10 cellular contexts compared by ENCODE assay signal in the genomic region with DNA sequence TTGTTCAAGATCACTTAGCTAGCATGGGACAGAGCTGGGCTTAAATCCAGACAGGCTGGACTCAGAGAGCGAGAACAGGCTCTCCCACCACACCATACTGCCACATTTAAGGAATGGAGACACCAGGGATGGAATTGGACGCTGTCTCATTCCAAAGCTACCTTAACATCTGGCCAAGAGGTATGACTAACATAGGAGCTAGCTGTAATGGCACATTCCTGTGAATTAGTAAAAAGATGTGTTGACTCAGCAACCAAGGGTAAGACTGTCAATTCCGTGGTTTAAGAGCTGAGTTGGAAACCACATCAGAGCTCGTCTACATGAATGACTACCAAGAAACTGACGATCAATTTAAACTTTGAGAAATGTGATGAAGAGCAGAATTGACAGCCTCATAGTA. TPM values are rescaled to one million over a fixed set of nuclear protein-coding genes. Genes with fewer than 3 reads are reported as not detected.
DNase-seq lines count a peak whose midpoint lies in the region; ATAC-seq and TF ChIP-seq lines count a peak whose summit lies in the region.
"Had no signal": no experiment of that assay in that cellular context is flagged by ENCODE, and none has a peak within 500 bp of the region (broad histone marks: within the 10 kb centered on the region; RNA-seq: fewer than 3 reads in every experiment).

No MANE protein-coding gene starts in this region.

- peak overlapping the region; percentile 32 to 52 (median 38) for H3K4me3 Mint-ChIP-seq in CD4-positive, CD25-positive, alpha-beta regulatory T cell
- H3K4me3 Mint-ChIP-seq in activated naive CD8-positive, alpha-beta T cell, result peak overlapping the region; percentile 14
- no peak overlapping the region for H3K4me3 Mint-ChIP-seq in CD14-positive monocyte

- no peaks in the 10 kb centered on the region for H3K27me3 Mint-ChIP-seq in CD4-positive, CD25-positive, alpha-beta regulatory T cell
- H3K27me3 Mint-ChIP-seq in activated naive CD8-positive, alpha-beta T cell, result no peaks in the 10 kb centered on the region
- peaks cover 0 to 3% (median 3%) of the 10 kb centered on the region in 3 donors for H3K27me3 Mint-ChIP-seq in CD14-positive monocyte (ENCODE audit: low read depth in 3 of 3)

- H3K27me3 ChIP-seq in CD4-positive, CD25-positive, alpha-beta regulatory T cell (ENCODE audit: control insufficient read depth, insufficient read depth, low read length), result no peaks in the 10 kb centered on the region
- no peaks in the 10 kb centered on the region for H3K27me3 ChIP-seq in vagina

- H3K9me3 ChIP-seq in CD4-positive, CD25-positive, alpha-beta regulatory T cell (ENCODE audit: control insufficient read depth in 2 of 2, low read length in 2 of 2), result no peaks in the 10 kb centered on the region
- no peaks in the 10 kb centered on the region for H3K9me3 ChIP-seq in vagina

- no peaks in the 10 kb centered on the region for H3K36me3 ChIP-seq in CD4-positive, CD25-positive, alpha-beta regulatory T cell (ENCODE audit: control insufficient read depth, insufficient read depth, low read length)
- no peaks in the 10 kb centered on the region for H3K36me3 ChIP-seq in vagina

- no peaks in the 10 kb centered on the region for H3K9me3 Mint-ChIP-seq in CD4-positive, CD25-positive, alpha-beta regulatory T cell
- no peaks in the 10 kb centered on the region for H3K9me3 Mint-ChIP-seq in activated naive CD8-positive, alpha-beta T cell (ENCODE audit: low read depth)
- peaks cover 0 to 2% (median 0%) of the 10 kb centered on the region in 7 donors for H3K9me3 Mint-ChIP-seq in CD14-positive monocyte

- H3K4me1 Mint-ChIP-seq in CD4-positive, CD25-positive, alpha-beta regulatory T cell, result peaks cover 13 to 39% (median 30%) of the 10 kb centered on the region in 4 donors
- H3K4me1 Mint-ChIP-seq in activated naive CD8-positive, alpha-beta T cell (ENCODE audit: low read depth), result peaks cover 38% of the 10 kb centered on the region
- H3K4me1 Mint-ChIP-seq in CD14-positive monocyte, result peaks cover 22% of the 10 kb centered on the region

- no peak for TF ChIP-seq POLR2A in vagina (IDR thresholded peaks at IDR 0.05)

- peak; percentile 87 to 88 for ATAC-seq in CD4-positive, CD25-positive, alpha-beta regulatory T cell (ENCODE audit: low read depth in 2 of 2)
- ATAC-seq in GM18909 (IDR thresholded peaks at IDR 0.05; ENCODE audit: poor library complexity, unreplicated experiment), result no peak

- H3K4me1 ChIP-seq in CD4-positive, CD25-positive, alpha-beta regulatory T cell (ENCODE audit: control insufficient read depth, insufficient read depth, low read length, poor library complexity, severe bottlenecking), result peaks cover 21% of the 10 kb centered on the region
- H3K4me1 ChIP-seq in vagina, result no peaks in the 10 kb centered on the region
- H3K4me1 ChIP-seq: parathyroid adenoma had no signal

- TF ChIP-seq CTCF in vagina (IDR thresholded peaks at IDR 0.05), result no peak
- TF ChIP-seq CTCF in CD14-positive monocyte (IDR thresholded peaks at IDR 0.05), result no peak

- peak; percentile 25 to 94 (median 73) for DNase-seq in CD4-positive, CD25-positive, alpha-beta regulatory T cell
- peak; percentile 55 for DNase-seq in Jurkat, Clone E6-1 (ENCODE audit: low read depth, low spot score)
- DNase-seq in islet precursor cell (peak; percentile 91), vagina (ENCODE audit: extremely low spot score in 2 of 2) (no peak), CD14-positive monocyte (ENCODE audit: low spot score) (no peak), NCI-H187 (lab: John Stamatoyannopoulos, UW) (no peak)

- H3K4me3 ChIP-seq in CD4-positive, CD25-positive, alpha-beta regulatory T cell (ENCODE audit: low read depth, low read length), result peak overlapping the region; percentile 46
- no peak overlapping the region for H3K4me3 ChIP-seq in Jurkat, Clone E6-1 (ENCODE audit: low read length)
- H3K4me3 ChIP-seq in vagina, result no peak overlapping the region

- H3K27ac Mint-ChIP-seq in CD4-positive, CD25-positive, alpha-beta regulatory T cell, result peak overlapping the region; percentile 3 to 93 (median 13)
- H3K27ac Mint-ChIP-seq in activated naive CD8-positive, alpha-beta T cell, result peak overlapping the region; percentile 89
- H3K27ac Mint-ChIP-seq in CD14-positive monocyte, result no peak overlapping the region

- intact Hi-C loops in vagina (cut with DNase I) (no loop called here), CD14-positive monocyte (cut with micrococcal nuclease) (no loop called here)

- H3K27ac ChIP-seq in CD4-positive, CD25-positive, alpha-beta regulatory T cell (ENCODE audit: insufficient read depth, low read length, poor library complexity, severe bottlenecking), result peak overlapping the region; percentile 72
- no peak overlapping the region for H3K27ac ChIP-seq in vagina
- H3K27ac ChIP-seq: parathyroid adenoma had no signal

- no peaks in the 10 kb centered on the region for H3K36me3 Mint-ChIP-seq in CD4-positive, CD25-positive, alpha-beta regulatory T cell
- H3K36me3 Mint-ChIP-seq in activated naive CD8-positive, alpha-beta T cell, result no peaks in the 10 kb centered on the region
- no peaks in the 10 kb centered on the region for H3K36me3 Mint-ChIP-seq in CD14-positive monocyte

RNA-seq across cellular contexts. Expression of a gene that starts 8.3 kb away (rescaled TPM):
- total RNA-seq in CD4-positive, CD25-positive, alpha-beta regulatory T cell, result 30.9 TPM
- 10 to 100 TPM; 10.3 to 35.6 (median 23.0) TPM for polyA plus RNA-seq in CD4-positive, CD25-positive, alpha-beta regulatory T cell
- not detected for polyA plus RNA-seq in Jurkat, Clone E6-1 (2012; ENCODE audit: insufficient read depth, insufficient read length)
- total RNA-seq in vagina, result not detected
- polyA plus RNA-seq in CD14-positive monocyte, result 1 to 10 TPM; 1.1 to 2.6 TPM
- total RNA-seq: OCI-LY7 had no signal

RNA-seq across cellular contexts. Expression of a gene that starts 12.6 kb away (rescaled TPM):
- total RNA-seq in CD4-positive, CD25-positive, alpha-beta regulatory T cell, result 150 TPM
- polyA plus RNA-seq in CD4-positive, CD25-positive, alpha-beta regulatory T cell, result 100 to 1,000 TPM; 453 to 527 (median 478) TPM
- polyA plus RNA-seq in Jurkat, Clone E6-1 (2012; ENCODE audit: insufficient read depth, insufficient read length), result 508 TPM
- total RNA-seq in vagina, result 119 TPM
- 100 to 1,000 TPM; 353 to 391 TPM for polyA plus RNA-seq in CD14-positive monocyte

Comparison
In these comparisons a context has a peak if more than half of its experiments do, and no peak if none do; other contexts are left out.
1. DNase-seq: peak in CD4-positive, CD25-positive, alpha-beta regulatory T cell (3 of 3), Jurkat, Clone E6-1 (single experiment) and islet precursor cell (single experiment); none in vagina (0 of 2), CD14-positive monocyte (single experiment) and NCI-H187 (0 of 2).
2. H3K27ac Mint-ChIP-seq: peak in CD4-positive, CD25-positive, alpha-beta regulatory T cell (3 of 3) and activated naive CD8-positive, alpha-beta T cell (single experiment); none in CD14-positive monocyte (0 of 7).
3. H3K4me3 Mint-ChIP-seq: peak in CD4-positive, CD25-positive, alpha-beta regulatory T cell (4 of 4) and activated naive CD8-positive, alpha-beta T cell (single experiment); none in CD14-positive monocyte (0 of 2).
4. RNA of a gene that starts 8.3 kb away (total RNA-seq): 30.9 TPM in CD4-positive, CD25-positive, alpha-beta regulatory T cell (single experiment); not detected in vagina (single experiment); every median in the first group is over 10 times any median in the second.